1 cellular context compared by ENCODE assay signal in the genomic region with DNA sequence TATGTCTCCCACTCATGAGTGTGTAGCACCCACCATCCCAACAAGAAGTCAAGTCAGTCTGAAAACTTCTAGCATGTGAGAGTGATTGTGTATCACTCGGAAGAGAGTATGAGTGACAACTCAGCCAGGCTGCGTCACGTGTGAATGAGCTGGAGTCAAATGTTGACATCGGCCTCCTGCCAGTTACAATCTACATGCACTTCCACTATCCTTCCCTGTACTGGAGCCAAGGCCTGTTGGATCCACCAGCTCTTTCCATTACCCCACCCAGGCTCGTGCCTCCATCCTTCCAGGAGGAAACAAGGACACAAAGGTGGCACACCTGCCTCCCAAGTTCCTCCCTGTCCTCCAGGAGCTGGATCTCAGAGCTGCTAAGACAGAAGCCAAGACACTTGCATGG.
TF ChIP-seq lines count a peak whose summit lies in the region.

No MANE protein-coding gene starts in this region.

TF ChIP-seq in H1, 55 proteins besides CTCF, POLR2A, EP300 and RAD21 (continued from another document):
- TF ChIP-seq TAF7 (optimal IDR thresholded peaks at IDR 0.05; ENCODE audit: borderline replicate concordance, low read depth, low read length) (no peak), KDM4A (IDR thresholded peaks at IDR 0.05; ENCODE audit: low read depth, low read length, severe bottlenecking) (no peak), EGR1 (IDR thresholded peaks at IDR 0.05; ENCODE audit: borderline replicate concordance, low read depth, low read length) (no peak), BACH1 (IDR thresholded peaks at IDR 0.05; ENCODE audit: low read length) (no peak), SP1 (IDR thresholded peaks at IDR 0.05; ENCODE audit: low read depth, low read length) (no peak), SP4 (IDR thresholded peaks at IDR 0.05; ENCODE audit: low read length) (no peak), CREB1 (IDR thresholded peaks at IDR 0.05) (no peak)
